ENCODE assay signal across 20 cellular contexts in genomic region chr22:35792501-35792900, GRCh38.
"Had no signal": no experiment of that assay in that cellular context is flagged by ENCODE, and none has a peak within 500 bp of the region (broad histone marks: within the 10 kb centered on the region; RNA-seq: fewer than 3 reads in every experiment).

No MANE protein-coding gene starts in this region.

- DNase-seq: activated CD4-positive, alpha-beta T cell treated with anti-CD3 and anti-CD28 coated beads for 4 hours; activated CD4-positive, alpha-beta T cell treated with anti-CD3 and anti-CD28 coated beads, Interleukin-2, amount 50 U/mL, for 48 hours; activated CD4-positive, CD25-positive, alpha-beta regulatory T cell; activated effector memory CD4-positive, alpha-beta T cell treated with anti-CD3 and anti-CD28 coated beads, Interleukin-2, amount 50 U/mL, for 16 hours; activated naive CD4-positive, alpha-beta T cell treated with anti-CD3 and anti-CD28 coated beads, Interleukin-2, amount 10 ng/mL, durations not matched to agents 7 days and 5 days; activated T-cell treated with anti-CD3 and anti-CD28 coated beads, Interleukin-2, amount 50 U/mL, for 48 hours; amygdala; effector CD4-positive, alpha-beta T cell; hippocampal formation; kidney glomerular epithelial cell; left ventricle myocardium inferior; mammary epithelial cell; midbrain; sigmoid colon; spleen; stimulated activated CD4-positive, alpha-beta T cell treated with anti-CD3 and anti-CD28 coated beads, Interleukin-4, amount 100 ng/mL, for 24 hours; stimulated activated naive CD4-positive, alpha-beta T cell treated with Interleukin-2 at 50 U/mL for 16 hours; T-helper 1 cell had no signal

- H3K9ac ChIP-seq: parathyroid adenoma had no signal

- H3K36me3 ChIP-seq: left ventricle myocardium inferior, neutrophil, spleen had no signal

- H3K4me3 ChIP-seq: left ventricle myocardium inferior, sigmoid colon, spleen had no signal

- H3K27me3 ChIP-seq: neutrophil, sigmoid colon, spleen had no signal

- H2AFZ ChIP-seq: parathyroid adenoma had no signal

- H3K9me3 ChIP-seq: left ventricle myocardium inferior, neutrophil, sigmoid colon, spleen had no signal

- H3K4me1 ChIP-seq: parathyroid adenoma, spleen had no signal

- H3K27ac ChIP-seq: left ventricle myocardium inferior, neutrophil, parathyroid adenoma, sigmoid colon, spleen had no signal
